Comparison of ENCODE assay signal across 21 cellular contexts in genomic region chr1:109917429-109918076, GRCh38. TPM values are rescaled to one million over a fixed set of nuclear protein-coding genes. Genes with fewer than 3 reads are reported as not detected.
DNase-seq lines count a peak whose midpoint lies in the region; ATAC-seq, FAIRE-seq and TF ChIP-seq lines count a peak whose summit lies in the region.
"Had no signal": no experiment of that assay in that cellular context is flagged by ENCODE, and none has a peak within 500 bp of the region (broad histone marks: within the 10 kb centered on the region; RNA-seq: fewer than 3 reads in every experiment).

No MANE protein-coding gene starts in this region.

- peaks cover 100% of the 10 kb centered on the region for H3K36me3 Mint-ChIP-seq in stimulated activated effector memory CD8-positive, alpha-beta T cell treated with anti-CD3 and anti-CD28 coated beads, Interleukin-12 subunit alpha, Interleukin-12 subunit beta, amount 100 ng/mL, for 72 hours
- H3K36me3 Mint-ChIP-seq in T-cell, result peaks cover 42% of the 10 kb centered on the region

- H3K36me3 ChIP-seq in HEK293 (ENCODE audit: control insufficient read depth in 2 of 2, insufficient read depth in 1 of 2, low read length in 2 of 2), result peaks cover 7 to 92% of the 10 kb centered on the region in 2 experiments; a peak in 2 of 3 replicates
- H3K36me3 ChIP-seq in K562 (ENCODE audit: control insufficient read depth, insufficient read depth, low read length), result peaks cover 56% of the 10 kb centered on the region
- H3K36me3 ChIP-seq in neuronal stem cell (replicated peaks in 1 of 2; ENCODE audit: control insufficient read depth in 2 of 2, insufficient read depth in 2 of 2, low read length in 2 of 2), result peaks cover 20 to 88% of the 10 kb centered on the region in 2 donors

- no peak overlapping the region for H2BK120ac ChIP-seq in neuronal stem cell (ENCODE audit: low read depth, low read length)

- POLR2A ChIA-PET in HEK293 (lab: Yijun Ruan, JAX), result no interaction called here
- POLR2A ChIA-PET in K562 (lab: Yijun Ruan, JAX), result interaction anchor here (0.7 to 2.8 kb wide), 15 partner anchors 9 to 516 kb away, joined by 3 to 15 read pairs (median 4); partner anchors contain the start of gene GSTM4
- POLR2A ChIA-PET in T-cell (lab: Charles Lee), result no interaction called here

- peaks cover 3% of the 10 kb centered on the region for H3K79me1 ChIP-seq in neuronal stem cell (ENCODE audit: low read depth, low read length)

- H3K27ac Mint-ChIP-seq in stimulated activated effector memory CD8-positive, alpha-beta T cell treated with anti-CD3 and anti-CD28 coated beads, Interleukin-12 subunit alpha, Interleukin-12 subunit beta, amount 100 ng/mL, for 72 hours, result peak overlapping the region; percentile 85
- no peak overlapping the region for H3K27ac Mint-ChIP-seq in T-cell
- H3K27ac Mint-ChIP-seq: activated naive CD4-positive, alpha-beta T cell treated with anti-CD3 and anti-CD28 coated beads for 36 hours; type B pancreatic cell had no signal

- 79% methylated on average over 8 of the region's 8 CpGs for WGBS in K562 (ENCODE audit: insufficient coverage, low coverage, missing lambda C conversion rate)
- WGBS in neuronal stem cell (ENCODE audit: extremely low coverage in 2 of 2, insufficient read length in 2 of 2, insufficient replicate concordance in 1 of 2), 2 donors, result no CpG with 5 or more reads among the region's 8 CpGs

- H3K27ac ChIP-seq in HEK293 (ENCODE audit: extremely low read depth, low read depth, low read length), result no peak overlapping the region
- peak overlapping the region; percentile 70 for H3K27ac ChIP-seq in K562 (ENCODE audit: extremely low read depth, low read depth, low read length)
- H3K27ac ChIP-seq in neuronal stem cell (replicated peaks; ENCODE audit: low read length), result no peak overlapping the region
- H3K27ac ChIP-seq: brain microvascular endothelial cell, gastroesophageal sphincter, neutrophil had no signal

- no peak overlapping the region for H2BK5ac ChIP-seq in neuronal stem cell (ENCODE audit: low read length)

- no peak overlapping the region for H3K4ac ChIP-seq in neuronal stem cell (ENCODE audit: low read length)

- no peak for TF ChIP-seq RAD21 in K562 (CRISPR knock-in tag; conservative IDR thresholded peaks at IDR 0.05 in 1 of 2, IDR thresholded peaks at IDR 0.05 in 1 of 2)

- H3K4me3 Mint-ChIP-seq in stimulated activated effector memory CD8-positive, alpha-beta T cell treated with anti-CD3 and anti-CD28 coated beads, Interleukin-12 subunit alpha, Interleukin-12 subunit beta, amount 100 ng/mL, for 72 hours, result no peak overlapping the region
- H3K4me3 Mint-ChIP-seq in T-cell, result no peak overlapping the region
- H3K4me3 Mint-ChIP-seq: activated naive CD4-positive, alpha-beta T cell treated with anti-CD3 and anti-CD28 coated beads for 36 hours; type B pancreatic cell had no signal

- no peaks in the 10 kb centered on the region for H3K9me3 Mint-ChIP-seq in stimulated activated effector memory CD8-positive, alpha-beta T cell treated with anti-CD3 and anti-CD28 coated beads, Interleukin-12 subunit alpha, Interleukin-12 subunit beta, amount 100 ng/mL, for 72 hours
- H3K9me3 Mint-ChIP-seq in T-cell, result no peaks in the 10 kb centered on the region
- H3K9me3 Mint-ChIP-seq: activated naive CD4-positive, alpha-beta T cell treated with anti-CD3 and anti-CD28 coated beads for 36 hours; type B pancreatic cell had no signal

- H3K14ac ChIP-seq in neuronal stem cell (ENCODE audit: low read length), result no peak overlapping the region

- peak; percentile 51 for FAIRE-seq in K562 (lab: Jason Lieb, UNC)
- FAIRE-seq: H54 had no signal

- no peaks in the 10 kb centered on the region for H4K20me1 ChIP-seq in K562 (replicated peaks; ENCODE audit: control insufficient read depth, insufficient read depth, low read length)

- no peak overlapping the region for H4K8ac ChIP-seq in neuronal stem cell (ENCODE audit: low read depth, low read length)

- in situ Hi-C loops in K562 (cut with MboI), result loop anchor here (5.0 kb wide), 3 partner anchors 50 to 140 kb away; partner anchors contain the start of gene AHCYL1

- H2AK5ac ChIP-seq in neuronal stem cell (ENCODE audit: low read depth, low read length), result no peak overlapping the region

- H3K9me3 ChIP-seq in HEK293 (ENCODE audit: control insufficient read depth, insufficient read depth, low read depth, low read length) (no peaks in the 10 kb centered on the region), K562 (replicated peaks; ENCODE audit: control insufficient read depth, insufficient read depth, low read depth, low read length) (no peaks in the 10 kb centered on the region), neuronal stem cell (replicated peaks in 1 of 2; ENCODE audit: control insufficient read depth in 2 of 2, insufficient read depth in 1 of 2, low read depth in 1 of 2, low read length in 2 of 2) (peaks cover 0 to 3% of the 10 kb centered on the region in 2 donors)
- H3K9me3 ChIP-seq: gastroesophageal sphincter, neutrophil had no signal

- ATAC-seq in K562, result peak; percentile 13
- no peak for ATAC-seq in stimulated activated effector memory CD8-positive, alpha-beta T cell treated with anti-CD3 and anti-CD28 coated beads, Interleukin-12 subunit alpha, Interleukin-12 subunit beta, amount 100 ng/mL, for 72 hours
- ATAC-seq in T-cell (replicated peaks in 1 of 4), result no peak
- ATAC-seq: gastroesophageal sphincter had no signal

- TF ChIP-seq CTCF in HEK293 (tag by site-specific recombination; IDR thresholded peaks at IDR 0.05) (no peak), K562 (IDR thresholded peaks at IDR 0.05 in 2 of 3, conservative IDR thresholded peaks at IDR 0.05 in 1 of 3; ENCODE audit: insufficient read depth in 2 of 3, low read depth in 1 of 3, low read length in 3 of 3) (no peak)

- peaks cover 6% of the 10 kb centered on the region; the same call in 1 of the 3 replicates for H3K79me2 ChIP-seq in K562 (ENCODE audit: control insufficient read depth, insufficient read depth, low read length)

- H2BK12ac ChIP-seq in neuronal stem cell (ENCODE audit: low read length), result no peak overlapping the region

- no TSS peak for BruUV-seq in K562 (replicated peaks; lab: Mats Ljungman, UMichigan)

- H2BK15ac ChIP-seq in neuronal stem cell (ENCODE audit: low read length), result no peak overlapping the region

- H2AFZ ChIP-seq in K562 (ENCODE audit: low read depth, low read length), result peak overlapping the region; percentile 66
- no peak overlapping the region for H2AFZ ChIP-seq in neuronal stem cell (ENCODE audit: low read length)

- TF ChIP-seq POLR2A in K562 (conservative IDR thresholded peaks at IDR 0.05), result no peak

- H3K27me3 ChIP-seq in K562 (ENCODE audit: control insufficient read depth in 2 of 2, insufficient read depth in 2 of 2, low read length in 2 of 2) (no peaks in the 10 kb centered on the region), neuronal stem cell (ENCODE audit: control insufficient read depth in 3 of 3, insufficient read depth in 3 of 3, low read depth in 1 of 3, low read length in 3 of 3) (no peaks in the 10 kb centered on the region)
- H3K27me3 ChIP-seq: brain microvascular endothelial cell, gastroesophageal sphincter had no signal

- peaks cover 67% of the 10 kb centered on the region for H3K4me1 Mint-ChIP-seq in stimulated activated effector memory CD8-positive, alpha-beta T cell treated with anti-CD3 and anti-CD28 coated beads, Interleukin-12 subunit alpha, Interleukin-12 subunit beta, amount 100 ng/mL, for 72 hours
- H3K4me1 Mint-ChIP-seq in T-cell, result peaks cover 19 to 24% (median 22%) of the 10 kb centered on the region in 3 donors

- H3K4me1 ChIP-seq in HEK293 (ENCODE audit: control insufficient read depth, insufficient read depth, low read length), result no peaks in the 10 kb centered on the region
- peaks cover 32 to 33% of the 10 kb centered on the region in 2 experiments for H3K4me1 ChIP-seq in K562 (replicated peaks in 1 of 2; ENCODE audit: control insufficient read depth in 2 of 2, insufficient read depth in 2 of 2, low read length in 2 of 2)
- peaks cover 0 to under 1% of the 10 kb centered on the region in 2 donors for H3K4me1 ChIP-seq in neuronal stem cell (ENCODE audit: control insufficient read depth in 2 of 2, insufficient read depth in 1 of 2, low read depth in 1 of 2, low read length in 2 of 2)

- CTCF ChIA-PET in HEK293 (lab: Yijun Ruan, JAX), result interaction anchor here (0.6 to 8.2 kb wide), 9 partner anchors 10 to 372 kb away, joined by 3 to 61 read pairs (median 3); partner anchors contain the start of gene AHCYL1
- CTCF ChIA-PET in K562 (lab: Yijun Ruan, JAX; ENCODE audit: low intra/inter-chr PET ratio), result no interaction called here
- CTCF ChIA-PET in T-cell (lab: Charles Lee), result no interaction called here

- H3K18ac ChIP-seq in neuronal stem cell (ENCODE audit: low read length), result no peak overlapping the region

- H3K9me1 ChIP-seq in K562 (ENCODE audit: control insufficient read depth, insufficient read depth, low read length), result no peaks in the 10 kb centered on the region

- intact Hi-C loops in K562 (cut with micrococcal nuclease), result loop anchor here (2.0 to 5.0 kb wide), 2 partner anchors 67 to 125 kb away; partner anchors contain the start of gene AHCYL1

- no peak overlapping the region for H3K23ac ChIP-seq in neuronal stem cell (ENCODE audit: low read depth, low read length, poor library complexity)

- no peak overlapping the region for H4K91ac ChIP-seq in neuronal stem cell (ENCODE audit: low read depth, low read length, poor library complexity)

- H3K4me2 ChIP-seq in K562 (ENCODE audit: insufficient read depth, low read length), result peak overlapping the region; percentile 57
- H3K4me2 ChIP-seq in neuronal stem cell (ENCODE audit: insufficient read depth, low read length, poor library complexity, severe bottlenecking), result no peak overlapping the region

- peaks cover 0 to 1% of the 10 kb centered on the region in 2 donors for H3K27me3 Mint-ChIP-seq in T-cell

- H3K4me3 ChIP-seq in HEK293 (ENCODE audit: low read depth, low read length), result no peak overlapping the region
- no peak overlapping the region for H3K4me3 ChIP-seq in K562
- no peak overlapping the region for H3K4me3 ChIP-seq in neuronal stem cell (ENCODE audit: low read length in 2 of 2)
- H3K4me3 ChIP-seq: gastroesophageal sphincter had no signal

- peak overlapping the region in 1 of 2 experiments; percentile 37; a peak in 2 of 4 replicates for H3K9ac ChIP-seq in K562 (ENCODE audit: insufficient read depth in 1 of 2, low read depth in 2 of 2, low read length in 2 of 2)
- no peak overlapping the region for H3K9ac ChIP-seq in neuronal stem cell (ENCODE audit: low read depth, low read length, poor library complexity)

- TF ChIP-seq EP300 in K562 (IDR thresholded peaks at IDR 0.05; ENCODE audit: low read length), result no peak

- DNase-seq in activated effector memory CD4-positive, alpha-beta T cell treated with anti-CD3 and anti-CD28 coated beads, Interleukin-2, amount 50 U/mL, for 16 hours, result peak; percentile 13
- DNase-seq in activated effector memory CD4-positive, alpha-beta T cell treated with Interleukin-2 at 50 U/mL for 16 hours, result no peak
- DNase-seq in K562 (ENCODE audit: extremely low read depth in 1 of 4, low spot score in 3 of 4), result no peak
- DNase-seq in stimulated activated effector memory CD8-positive, alpha-beta T cell treated with anti-CD3 and anti-CD28 coated beads, Interleukin-12 subunit alpha, Interleukin-12 subunit beta, amount 100 ng/mL, for 72 hours (ENCODE audit: low spot score in 2 of 2), result no peak
- DNase-seq in SIG-M5 treated with dmso at 0.1 percent for 504 hours (lab: John Stamatoyannopoulos, UW; ENCODE audit: unreplicated experiment), result no peak
- no peak for DNase-seq in T-cell
- DNase-seq in neuronal stem cell (ENCODE audit: low spot score), result no peak
- DNase-seq: brain microvascular endothelial cell; COR-L47; EL; MM.1S; NCI-H1694 treated with DMSO at 0.1 percent for 48 hours; NCI-H226; retina; stimulated activated naive CD4-positive, alpha-beta T cell had no signal

RNA-seq across cellular contexts. Expression of gene CSF1, which starts 6.9 kb away (rescaled TPM):
- total RNA-seq in K562 (2011; cell fraction: chromatin; rRNA removed; ENCODE audit: low replicate concordance), result 11.8 and 30.8 TPM in 2 replicates
- total RNA-seq in K562 (2011; cell fraction: nucleolus; rRNA removed), result 17.2 and 24.8 TPM in 2 replicates
- 16.3 and 18.2 TPM in 2 replicates for total RNA-seq in K562 (2011; cell fraction: nucleoplasm; rRNA removed)
- total RNA-seq in K562 (2014; rRNA removed) (2.8 and 5.9 TPM in 2 replicates), K562 (2014; rRNA removed; fragmentation: Illumina TruSeq; extraction: Trizol) (1.6 TPM in 2 replicates), K562 (2015; rRNA removed; fragmentation: Illumina TruSeq; extraction: Trizol) (2.4 and 3.4 TPM in 2 replicates), K562 (2021) (6.7 and 6.8 TPM in 2 replicates), T-cell (1 to 10 TPM; 4.8 to 9.5 (median 8.3) TPM)
- polyA plus RNA-seq in K562 (2011; rRNA removed) (6.9 and 11.8 TPM in 2 replicates), K562 (2014; fragmentation: Illumina TruSeq; extraction: Trizol) (3.8 and 4.8 TPM in 2 replicates), K562 (2014; fragmentation: Nextera tagmentation; extraction: Ambion mirVana) (under 1 TPM; 0.18 to 0.23 TPM), K562 (2014; rRNA removed) (2.7 and 4.3 TPM in 2 replicates)
- polyA plus RNA-seq in K562 (2011; cell fraction: cytosol; rRNA removed), result 4.6 and 12.6 TPM in 2 replicates
- polyA plus RNA-seq in K562 (2011; cell fraction: nucleus; rRNA removed), result 12.5 and 39.9 TPM in 2 replicates
- polyA plus RNA-seq in K562 (2012), result 4.7 and 8.6 TPM in 2 replicates
- 3.9 and 8.8 TPM in 2 replicates for polyA minus RNA-seq in K562 (2011; rRNA and poly(A)+ RNA removed)
- polyA minus RNA-seq in K562 (2011; cell fraction: cytosol; rRNA and poly(A)+ RNA removed), result 8.5 and 11.6 TPM in 2 replicates
- 5.1 and 13.7 TPM in 2 replicates for polyA minus RNA-seq in K562 (2011; cell fraction: nucleus; rRNA and poly(A)+ RNA removed)
- 4.5 TPM for polyA plus RNA-seq in neuronal stem cell (2013, experiment 1 of 2)
- 4.4 TPM for polyA plus RNA-seq in neuronal stem cell (2013, experiment 2 of 2)
